1 cellular context compared by ENCODE assay signal in the genomic region with DNA sequence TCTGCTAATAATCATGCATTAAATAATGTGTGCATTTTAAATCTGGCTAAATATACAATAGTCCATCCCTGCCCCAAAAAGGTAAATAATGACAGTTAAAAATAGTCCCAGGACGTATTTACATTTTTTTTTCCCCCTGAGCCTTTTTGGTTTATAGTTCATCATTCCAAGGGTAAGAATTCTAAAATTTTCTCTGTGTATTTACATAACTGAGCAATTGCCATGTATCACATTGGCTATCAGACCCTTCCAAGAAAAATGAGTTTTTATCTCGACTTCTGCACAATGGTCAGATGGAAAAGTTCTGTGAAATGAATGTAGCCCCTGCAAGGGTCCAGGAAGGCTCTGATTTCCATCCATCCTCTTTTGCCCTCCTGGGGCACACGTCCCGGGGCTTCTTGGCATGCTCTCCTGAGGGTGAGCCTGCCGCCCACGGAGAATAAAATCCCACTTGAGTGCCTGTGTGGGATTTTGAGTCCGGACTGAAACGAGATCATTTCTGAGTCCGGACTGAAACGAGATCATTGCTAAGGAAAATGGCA.
TF ChIP-seq lines count a peak whose summit lies in the region.

No MANE protein-coding gene starts in this region.

TF ChIP-seq in GM23338, 12 proteins besides CTCF, POLR2A, EP300 and RAD21 (continued from another document):
- TF ChIP-seq, protein P1, sequence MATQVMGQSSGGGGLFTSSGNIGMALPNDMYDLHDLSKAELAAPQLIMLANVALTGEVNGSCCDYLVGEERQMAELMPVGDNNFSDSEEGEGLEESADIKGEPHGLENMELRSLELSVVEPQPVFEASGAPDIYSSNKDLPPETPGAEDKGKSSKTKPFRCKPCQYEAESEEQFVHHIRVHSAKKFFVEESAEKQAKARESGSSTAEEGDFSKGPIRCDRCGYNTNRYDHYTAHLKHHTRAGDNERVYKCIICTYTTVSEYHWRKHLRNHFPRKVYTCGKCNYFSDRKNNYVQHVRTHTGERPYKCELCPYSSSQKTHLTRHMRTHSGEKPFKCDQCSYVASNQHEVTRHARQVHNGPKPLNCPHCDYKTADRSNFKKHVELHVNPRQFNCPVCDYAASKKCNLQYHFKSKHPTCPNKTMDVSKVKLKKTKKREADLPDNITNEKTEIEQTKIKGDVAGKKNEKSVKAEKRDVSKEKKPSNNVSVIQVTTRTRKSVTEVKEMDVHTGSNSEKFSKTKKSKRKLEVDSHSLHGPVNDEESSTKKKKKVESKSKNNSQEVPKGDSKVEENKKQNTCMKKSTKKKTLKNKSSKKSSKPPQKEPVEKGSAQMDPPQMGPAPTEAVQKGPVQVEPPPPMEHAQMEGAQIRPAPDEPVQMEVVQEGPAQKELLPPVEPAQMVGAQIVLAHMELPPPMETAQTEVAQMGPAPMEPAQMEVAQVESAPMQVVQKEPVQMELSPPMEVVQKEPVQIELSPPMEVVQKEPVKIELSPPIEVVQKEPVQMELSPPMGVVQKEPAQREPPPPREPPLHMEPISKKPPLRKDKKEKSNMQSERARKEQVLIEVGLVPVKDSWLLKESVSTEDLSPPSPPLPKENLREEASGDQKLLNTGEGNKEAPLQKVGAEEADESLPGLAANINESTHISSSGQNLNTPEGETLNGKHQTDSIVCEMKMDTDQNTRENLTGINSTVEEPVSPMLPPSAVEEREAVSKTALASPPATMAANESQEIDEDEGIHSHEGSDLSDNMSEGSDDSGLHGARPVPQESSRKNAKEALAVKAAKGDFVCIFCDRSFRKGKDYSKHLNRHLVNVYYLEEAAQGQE (IDR thresholded peaks at IDR 0.05; ENCODE audit: unreplicated experiment) = no peak
- no peak for TF ChIP-seq JUNB (IDR thresholded peaks at IDR 0.05; ENCODE audit: unreplicated experiment)
- no peak for TF ChIP-seq EZH2phosphoT487 (IDR thresholded peaks at IDR 0.05; ENCODE audit: unreplicated experiment)
TF ChIP-seq in GM23338: peak in this region for 0.
